1 cellular context compared by ENCODE assay signal in the genomic region with DNA sequence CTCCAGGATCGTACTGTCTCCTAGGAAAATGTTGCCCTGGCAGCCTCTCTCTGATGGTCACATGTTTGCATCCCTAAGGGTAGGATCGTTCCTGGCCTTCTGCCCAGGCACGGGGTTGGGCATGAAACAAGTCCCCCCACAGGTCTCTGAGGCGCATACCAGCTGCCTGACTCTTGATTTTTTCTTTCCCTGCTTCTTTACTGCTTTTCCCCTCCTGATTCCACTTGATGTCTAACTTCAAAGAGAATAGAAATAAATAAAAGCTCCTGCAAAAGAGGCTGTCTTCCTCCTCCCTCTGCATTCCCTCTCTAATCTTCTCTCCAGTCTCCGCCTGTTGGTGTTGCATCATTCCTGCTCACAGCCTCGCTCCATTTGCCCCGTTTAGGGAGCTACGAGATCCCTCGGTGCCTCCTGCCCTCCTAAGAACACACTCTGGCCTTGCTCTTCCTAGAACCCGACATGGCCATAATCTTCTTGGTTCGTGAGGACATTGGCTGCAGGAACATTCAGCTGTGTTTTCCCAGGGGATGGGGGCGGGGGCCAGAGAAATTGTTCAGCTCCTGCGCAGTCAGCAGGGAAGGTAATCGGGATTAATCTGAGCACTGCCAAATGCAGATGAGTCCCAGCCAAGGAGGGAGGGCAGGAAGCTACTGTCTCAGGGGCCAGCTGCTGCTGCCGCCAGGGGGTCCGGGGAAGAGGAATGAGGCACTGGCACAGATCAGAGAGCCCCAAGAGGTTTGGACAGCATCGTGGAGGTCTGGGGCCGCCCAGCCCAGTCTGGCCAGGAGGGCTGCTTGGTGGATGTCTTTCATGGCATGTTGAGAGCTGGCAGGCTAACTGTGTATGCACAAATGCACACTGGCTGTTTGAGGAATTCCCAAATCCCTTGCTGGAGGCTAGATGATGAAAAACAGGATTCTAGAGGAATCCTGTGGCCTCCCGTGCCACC.
TF ChIP-seq lines count a peak whose summit lies in the region.

No MANE protein-coding gene starts in this region.

TF ChIP-seq in H1, 55 proteins besides CTCF, POLR2A, EP300 and RAD21 (continued from another document):
- peak; percentile 59; the same call in 1 of the 2 replicates for TF ChIP-seq E2F6 (IDR thresholded peaks at IDR 0.05)
